In genomic region chr6:83192871-83193746, GRCh38 we compare ENCODE assay signal across 8 cellular contexts. TPM values are rescaled to one million over a fixed set of nuclear protein-coding genes. Genes with fewer than 3 reads are reported as not detected.
DNase-seq lines count a peak whose midpoint lies in the region; FAIRE-seq and TF ChIP-seq lines count a peak whose summit lies in the region.

Gene PGM3, minus strand, starts transcription at chr6:83193265. Its CDS starts 2,253 bp downstream, at chr6:83191012.
Gene RWDD2A, plus strand, starts transcription at chr6:83193357. Its CDS starts 1,095 bp downstream, at chr6:83194452.

- no peak for TF ChIP-seq EP300 in stomach (IDR thresholded peaks at IDR 0.05)

- H3K4me1 Mint-ChIP-seq in neural crest cell = peaks cover 35% of the 10 kb centered on the region

- no peaks in the 10 kb centered on the region for H3K9me3 Mint-ChIP-seq in neural crest cell

- H3K36me3 ChIP-seq in ES-I3 (ENCODE audit: insufficient read depth, low read length) = peaks cover 2% of the 10 kb centered on the region
- H3K36me3 ChIP-seq in stomach = peaks cover 0 to 36% (median 31%) of the 10 kb centered on the region in 4 donors

- H3K27me3 Mint-ChIP-seq in neural crest cell (ENCODE audit: low read depth) = no peaks in the 10 kb centered on the region

- H3K27ac Mint-ChIP-seq in neural crest cell (ENCODE audit: unreplicated experiment) = peak within 1 kb of the TSS; percentile 95

- peaks cover 2% of the 10 kb centered on the region for H3K36me3 Mint-ChIP-seq in neural crest cell (ENCODE audit: low read depth)

- no peaks in the 10 kb centered on the region for H3K27me3 ChIP-seq in stomach

- TF ChIP-seq POLR2A in H54 (IDR thresholded peaks at IDR 0.05; ENCODE audit: low read depth, low read length) (peak; percentile 95), stomach (IDR thresholded peaks at IDR 0.05) (peak in 2 of 4 donors; percentile 59)

- peak within 1 kb of the TSS; percentile 88 to 92 (median 91) for H3K27ac ChIP-seq in stomach

- peak within 1 kb of the TSS; percentile 86 for H3K4me3 ChIP-seq in LNCaP clone FGC (ENCODE audit: low read depth, low read length)
- peak within 1 kb of the TSS; percentile 90 for H3K4me3 ChIP-seq in fibroblast of villous mesenchyme (ENCODE audit: low read depth, low read length)
- H3K4me3 ChIP-seq in stomach = peak within 1 kb of the TSS; percentile 87 to 98 (median 93)

- H3K4me3 Mint-ChIP-seq in neural crest cell = peak within 1 kb of the TSS; percentile 99

- peak within 1 kb of the TSS; percentile 74 for H3K9ac ChIP-seq in ES-I3 (ENCODE audit: low read depth, low read length)

- intact Hi-C loops in stomach (cut with DNase I; ENCODE audit: low total_unique reads) = no loop called here

- H3K4me1 ChIP-seq in ES-I3 (ENCODE audit: insufficient read depth, low read length) (no peaks in the 10 kb centered on the region), stomach (peaks cover 3 to 65% (median 37%) of the 10 kb centered on the region in 4 donors)

- peak; percentile 82 for FAIRE-seq in H54 (lab: Jason Lieb, UNC)

- H3K9me3 ChIP-seq in ES-I3 (ENCODE audit: control insufficient read depth, insufficient read depth, low read length) (no peaks in the 10 kb centered on the region), stomach (no peaks in the 10 kb centered on the region)

- WGBS in stomach, 5 donors = 0 to 1% (median 0%) methylated on average over 54 to 88 of the region's 88 CpGs

- peak; percentile 81 for DNase-seq in H54 (ENCODE audit: insufficient read length, low spot score)
- peak; percentile 59 for DNase-seq in LNCaP clone FGC (ENCODE audit: low read depth)
- peak; percentile 72 for DNase-seq in SHP77 treated with DMSO at 0.1 percent for 48 hours (lab: John Stamatoyannopoulos, UW)
- DNase-seq in activated gamma-delta T cell treated with Interleukin-2 at 50 U/mL for 16 hours = peak; percentile 88
- peak; percentile 92 for DNase-seq in fibroblast of villous mesenchyme (ENCODE audit: low read depth)
- DNase-seq in neural crest cell (ENCODE audit: low read depth, low spot score) = peak; percentile 73
- peak; percentile 93 for DNase-seq in stomach

- TF ChIP-seq CTCF in LNCaP clone FGC (IDR thresholded peaks at IDR 0.05; ENCODE audit: control insufficient read depth, extremely low read depth, insufficient read depth) (no peak), fibroblast of villous mesenchyme (IDR thresholded peaks at IDR 0.05; ENCODE audit: insufficient read depth, low read depth, low read length) (no peak), neural crest cell (conservative IDR thresholded peaks at IDR 0.05) (no peak), stomach (IDR thresholded peaks at IDR 0.05) (no peak)

RNA-seq across cellular contexts. Expression of gene PGM3, which starts in this region (rescaled TPM):
- total RNA-seq in fibroblast of villous mesenchyme = 102 and 133 TPM in 2 replicates
- total RNA-seq in neural crest cell = 45.8 and 52.4 TPM in 2 replicates
- total RNA-seq in stomach = 10 to 100 TPM in 4 of 5 donors, under 1 TPM in 1; 0.58 to 96.4 (median 53.0) TPM
- polyA plus RNA-seq in stomach = 10 to 100 TPM in 2 of 3 donors, 1 to 10 TPM in 1; 6.0 to 22.3 (median 11.6) TPM

RNA-seq across cellular contexts. Expression of gene RWDD2A, which starts in this region (rescaled TPM):
- total RNA-seq in fibroblast of villous mesenchyme = 4.2 and 4.3 TPM in 2 replicates
- 4.8 and 5.1 TPM in 2 replicates for total RNA-seq in neural crest cell
- 10 to 100 TPM in 1 of 5 donors, 1 to 10 TPM in 3, under 1 TPM in 1; 0.58 to 18.7 (median 1.3) TPM for total RNA-seq in stomach
- polyA plus RNA-seq in stomach = 1 to 10 TPM; 2.0 to 2.4 (median 2.3) TPM

Comparison
In these comparisons a context has a peak if more than half of its experiments do, and no peak if none do; other contexts are left out.
1. Peak in every context shown above with its lines: DNase-seq, H3K4me3 ChIP-seq and H3K27ac ChIP-seq.